In genomic region chr2:2232167-2232566, GRCh38 we compare ENCODE assay signal across 16 cellular contexts.
DNase-seq lines count a peak whose midpoint lies in the region; ATAC-seq and TF ChIP-seq lines count a peak whose summit lies in the region.
"Had no signal": no experiment of that assay in that cellular context is flagged by ENCODE, and none has a peak within 500 bp of the region (broad histone marks: within the 10 kb centered on the region; RNA-seq: fewer than 3 reads in every experiment).

No MANE protein-coding gene starts in this region.

- ATAC-seq in body of pancreas, result no peak
- ATAC-seq in upper lobe of right lung, result peak; percentile 65
- ATAC-seq in natural killer cell treated with Interleukin-12 subunit alpha and Interleukin-12 subunit beta and Interleukin-15 and Interleukin-18, amount 100 ng/mL, for 72 hours, result no peak
- ATAC-seq: GM23338, K562 had no signal

- H3K36me3 ChIP-seq in body of pancreas (replicated peaks in 1 of 2; ENCODE audit: insufficient read depth in 1 of 2, low read depth in 2 of 2), result no peaks in the 10 kb centered on the region
- H3K36me3 ChIP-seq in upper lobe of right lung, result no peaks in the 10 kb centered on the region
- H3K36me3 ChIP-seq: BLaER1, SJSA1 had no signal

- H3K27me3 Mint-ChIP-seq in natural killer cell treated with Interleukin-12 subunit alpha and Interleukin-12 subunit beta and Interleukin-15 and Interleukin-18, amount 100 ng/mL, for 72 hours, result peaks cover 0 to 2% of the 10 kb centered on the region in 2 donors

- H3K27ac ChIP-seq in body of pancreas, result no peak overlapping the region
- no peak overlapping the region for H3K27ac ChIP-seq in upper lobe of right lung
- H3K27ac ChIP-seq: BLaER1, HL-60, SJSA1 had no signal

- WGBS in body of pancreas, 2 donors, result 43 to 53% methylated on average over 2 of the region's 2 CpGs

- peak; percentile 24 for DNase-seq in NCI-H2107 treated with DMSO at 0.1 percent for 48 hours (lab: John Stamatoyannopoulos, UW; ENCODE audit: unreplicated experiment)
- no peak for DNase-seq in NCI-H2107 (lab: John Stamatoyannopoulos, UW)
- peak; percentile 63 for DNase-seq in NCI-H345 (lab: John Stamatoyannopoulos, UW)
- DNase-seq in body of pancreas, result peak; percentile 14 to 59 (median 40)
- DNase-seq in upper lobe of right lung, result no peak
- DNase-seq in stimulated activated CD4-positive, alpha-beta T cell treated with anti-CD3 and anti-CD28 coated beads, Interleukin-12 subunit alpha, Interleukin-12 subunit beta, amount 100 ng/mL, for 4 hours, result no peak
- DNase-seq in NCI-H1105 (lab: John Stamatoyannopoulos, UW), result no peak
- DNase-seq in natural killer cell treated with Interleukin-12 subunit alpha and Interleukin-12 subunit beta and Interleukin-15 and Interleukin-18, amount 100 ng/mL, for 72 hours (ENCODE audit: low spot score), result no peak
- DNase-seq: 8988T, NCI-H146, NCI-H2227 treated with DMSO at 0.1 percent for 48 hours had no signal

- H3K9me3 ChIP-seq in body of pancreas (no peaks in the 10 kb centered on the region), upper lobe of right lung (no peaks in the 10 kb centered on the region)
- H3K9me3 ChIP-seq: BLaER1, SJSA1 had no signal

- H3K4me1 Mint-ChIP-seq in natural killer cell treated with Interleukin-12 subunit alpha and Interleukin-12 subunit beta and Interleukin-15 and Interleukin-18, amount 100 ng/mL, for 72 hours (ENCODE audit: low read depth in 2 of 2), result no peaks in the 10 kb centered on the region

- no peaks in the 10 kb centered on the region for H3K36me3 Mint-ChIP-seq in natural killer cell treated with Interleukin-12 subunit alpha and Interleukin-12 subunit beta and Interleukin-15 and Interleukin-18, amount 100 ng/mL, for 72 hours

- H3K27ac Mint-ChIP-seq in natural killer cell treated with Interleukin-12 subunit alpha and Interleukin-12 subunit beta and Interleukin-15 and Interleukin-18, amount 100 ng/mL, for 72 hours, result no peak overlapping the region
- H3K27ac Mint-ChIP-seq: GM23338 had no signal

- H3K4me1 ChIP-seq in body of pancreas (peaks cover 7% of the 10 kb centered on the region), upper lobe of right lung (no peaks in the 10 kb centered on the region)
- H3K4me1 ChIP-seq: SJSA1 had no signal

- no peaks in the 10 kb centered on the region for H3K9me3 Mint-ChIP-seq in natural killer cell treated with Interleukin-12 subunit alpha and Interleukin-12 subunit beta and Interleukin-15 and Interleukin-18, amount 100 ng/mL, for 72 hours
- H3K9me3 Mint-ChIP-seq: GM23338 had no signal

- no peak for TF ChIP-seq POLR2A in body of pancreas (IDR thresholded peaks at IDR 0.05)

- intact Hi-C loops in body of pancreas (cut with DNase I) (no loop called here), upper lobe of right lung (cut with DNase I) (no loop called here)

- TF ChIP-seq CTCF in body of pancreas (IDR thresholded peaks at IDR 0.05), result no peak
- TF ChIP-seq CTCF in upper lobe of right lung (IDR thresholded peaks at IDR 0.05), result no peak

- no peak overlapping the region for H3K4me3 ChIP-seq in body of pancreas
- H3K4me3 ChIP-seq in upper lobe of right lung, result no peak overlapping the region
- H3K4me3 ChIP-seq: BLaER1, GM23338, K562, SJSA1 had no signal

- no peak overlapping the region for H3K4me3 Mint-ChIP-seq in natural killer cell treated with Interleukin-12 subunit alpha and Interleukin-12 subunit beta and Interleukin-15 and Interleukin-18, amount 100 ng/mL, for 72 hours
- H3K4me3 Mint-ChIP-seq: GM23338 had no signal

- H3K27me3 ChIP-seq in body of pancreas (no peaks in the 10 kb centered on the region), upper lobe of right lung (no peaks in the 10 kb centered on the region)
- H3K27me3 ChIP-seq: BLaER1 had no signal

Comparison
In these comparisons a context has a peak if more than half of its experiments do, and no peak if none do; other contexts are left out.
1. DNase-seq: peak in NCI-H2107 treated with DMSO at 0.1 percent for 48 hours (single experiment), NCI-H345 (single experiment) and body of pancreas (4 of 4); none in NCI-H2107 (single experiment), upper lobe of right lung (single experiment), stimulated activated CD4-positive, alpha-beta T cell treated with anti-CD3 and anti-CD28 coated beads, Interleukin-12 subunit alpha, Interleukin-12 subunit beta, amount 100 ng/mL, for 4 hours (single experiment), NCI-H1105 (single experiment) and natural killer cell treated with Interleukin-12 subunit alpha and Interleukin-12 subunit beta and Interleukin-15 and Interleukin-18, amount 100 ng/mL, for 72 hours (single experiment).